In the genomic region with DNA sequence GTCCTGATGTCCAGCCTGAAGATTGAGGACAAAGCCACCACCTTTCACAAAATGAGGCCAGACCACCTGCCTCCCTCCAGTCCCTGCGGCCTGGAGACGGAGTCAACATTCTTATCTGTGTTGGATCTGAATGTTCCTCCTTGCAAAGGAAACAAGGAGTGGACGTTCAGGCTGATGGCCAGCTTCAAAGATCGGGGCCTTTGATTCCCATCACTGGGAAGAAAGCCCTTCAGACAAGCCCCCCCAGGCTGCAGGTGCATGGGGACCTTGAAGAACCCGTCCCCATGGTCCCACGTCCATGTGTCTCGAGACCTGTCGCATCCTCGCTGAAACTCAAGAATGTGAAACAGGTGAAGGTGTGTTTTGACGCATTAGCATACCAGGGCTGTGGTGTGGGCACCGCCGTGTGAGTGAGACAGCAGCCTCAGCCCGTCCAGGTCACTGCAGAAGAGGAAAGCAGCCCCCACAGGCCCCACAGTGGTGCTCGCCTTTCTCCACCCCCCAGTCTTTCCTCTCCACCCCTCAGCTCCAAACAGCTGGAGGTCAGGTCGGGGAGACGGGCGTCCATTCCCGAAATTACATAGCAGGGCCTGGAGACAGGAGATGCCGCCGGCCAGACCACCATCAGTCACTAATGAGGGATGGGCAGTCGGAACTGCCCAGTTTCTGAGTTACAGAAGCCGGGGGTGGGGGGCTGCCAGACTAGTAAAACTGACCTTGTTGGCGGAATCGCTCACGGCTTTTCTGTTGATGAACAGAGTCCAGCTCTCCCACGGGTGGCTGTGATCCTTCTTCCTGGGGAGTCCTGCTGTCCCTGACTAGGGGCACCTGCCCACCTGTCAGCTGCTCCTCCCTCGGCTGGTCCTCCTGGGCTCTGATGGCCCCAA, we compare ENCODE assay signal across 1 cellular context.
TF ChIP-seq lines count a peak whose summit lies in the region.

No MANE protein-coding gene starts in this region.

TF ChIP-seq in IMR-90, 13 proteins besides CTCF, POLR2A, EP300 and RAD21:
- no peak for TF ChIP-seq MAZ (IDR thresholded peaks at IDR 0.05; ENCODE audit: borderline replicate concordance, low read depth, low read length)
- TF ChIP-seq SMC3 (IDR thresholded peaks at IDR 0.05; ENCODE audit: low read depth, low read length), result no peak
- TF ChIP-seq BHLHE40 (IDR thresholded peaks at IDR 0.05; ENCODE audit: low read depth, low read length), result no peak
- no peak for TF ChIP-seq CHD1 (IDR thresholded peaks at IDR 0.05; ENCODE audit: low read depth, low read length)
- no peak for TF ChIP-seq MAFK (IDR thresholded peaks at IDR 0.05; ENCODE audit: low read depth, low read length)
- TF ChIP-seq, protein P1, sequence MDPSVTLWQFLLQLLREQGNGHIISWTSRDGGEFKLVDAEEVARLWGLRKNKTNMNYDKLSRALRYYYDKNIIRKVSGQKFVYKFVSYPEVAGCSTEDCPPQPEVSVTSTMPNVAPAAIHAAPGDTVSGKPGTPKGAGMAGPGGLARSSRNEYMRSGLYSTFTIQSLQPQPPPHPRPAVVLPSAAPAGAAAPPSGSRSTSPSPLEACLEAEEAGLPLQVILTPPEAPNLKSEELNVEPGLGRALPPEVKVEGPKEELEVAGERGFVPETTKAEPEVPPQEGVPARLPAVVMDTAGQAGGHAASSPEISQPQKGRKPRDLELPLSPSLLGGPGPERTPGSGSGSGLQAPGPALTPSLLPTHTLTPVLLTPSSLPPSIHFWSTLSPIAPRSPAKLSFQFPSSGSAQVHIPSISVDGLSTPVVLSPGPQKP (IDR thresholded peaks at IDR 0.05; ENCODE audit: borderline replicate concordance, low read depth, low read length), result no peak
- TF ChIP-seq MXI1 (IDR thresholded peaks at IDR 0.05; ENCODE audit: borderline replicate concordance, low read depth, low read length), result no peak
- no peak for TF ChIP-seq NFE2L2 (IDR thresholded peaks at IDR 0.05; ENCODE audit: low read depth, low read length)
- TF ChIP-seq RCOR1 (IDR thresholded peaks at IDR 0.05; ENCODE audit: insufficient replicate concordance, low read length), result no peak
- no peak for TF ChIP-seq FOS (IDR thresholded peaks at IDR 0.05; ENCODE audit: low read depth, low read length)
